Comparison of ENCODE assay signal across 22 cellular contexts in the genomic region with DNA sequence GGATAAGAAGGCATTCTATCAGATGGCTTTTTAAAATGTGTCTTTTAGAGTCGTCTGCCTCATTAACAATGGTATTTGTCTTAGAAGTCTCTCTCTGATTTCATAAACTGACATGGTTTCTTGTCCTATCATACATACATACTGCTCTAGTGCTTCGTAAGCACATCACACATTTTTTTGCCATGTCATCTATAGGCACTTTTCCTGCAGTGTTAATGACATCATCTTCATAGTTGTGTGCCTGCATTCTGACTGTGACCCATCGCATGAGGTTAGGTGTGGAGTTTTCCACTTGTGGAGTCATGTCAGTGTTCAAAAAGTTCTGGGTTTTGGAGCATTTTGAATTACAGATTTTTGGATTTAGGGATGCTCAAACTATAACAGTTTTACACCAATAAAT.
"Had no signal": no experiment of that assay in that cellular context is flagged by ENCODE, and none has a peak within 500 bp of the region (broad histone marks: within the 10 kb centered on the region; RNA-seq: fewer than 3 reads in every experiment).

No MANE protein-coding gene starts in this region.

- H3K27ac ChIP-seq: esophagus squamous epithelium, gastroesophageal sphincter, hepatocyte, neutrophil, psoas muscle, spleen, tibial artery, upper lobe of left lung, vagina had no signal

- H3K27me3 ChIP-seq: esophagus squamous epithelium, gastroesophageal sphincter, hepatocyte, neutrophil, spleen, tibial artery, upper lobe of left lung, vagina had no signal

- H3K4me3 ChIP-seq: esophagus squamous epithelium, gastroesophageal sphincter, hepatocyte, lung, mucosa of descending colon, psoas muscle, spleen, tibial artery, upper lobe of left lung, vagina had no signal

- H3K9me3 ChIP-seq: esophagus squamous epithelium, gastroesophageal sphincter, mucosa of descending colon, neutrophil, psoas muscle, tibial artery, upper lobe of left lung, vagina had no signal

- H3K4me1 ChIP-seq: esophagus squamous epithelium, gastroesophageal sphincter, psoas muscle, spleen, tibial artery, upper lobe of left lung, vagina had no signal

- DNase-seq: effector memory CD8-positive, alpha-beta T cell; esophagus squamous epithelium; foreskin fibroblast; left colon; left ventricle myocardium superior; mucosa of descending colon; naive thymus-derived CD8-positive, alpha-beta T cell; psoas muscle; retina; spleen; stimulated activated CD4-positive, alpha-beta T cell treated with anti-CD3 and anti-CD28 coated beads, Interleukin-15, amount 100 ng/mL, for 24 hours; stimulated activated CD4-positive, alpha-beta T cell treated with anti-CD3 and anti-CD28 coated beads, Interleukin-1b, Interleukin-23, amount 100 ng/mL, for 48 hours; stimulated activated CD4-positive, alpha-beta T cell treated with anti-CD3 and anti-CD28 coated beads, Interleukin-4, amount 100 ng/mL, for 24 hours; tibial artery; upper lobe of left lung had no signal

- H3K36me3 ChIP-seq: esophagus squamous epithelium, gastroesophageal sphincter, neutrophil, spleen, tibial artery, upper lobe of left lung, vagina had no signal

- ATAC-seq: effector memory CD8-positive, alpha-beta T cell; gastroesophageal sphincter; left colon; left ventricle myocardium superior; mucosa of descending colon; naive thymus-derived CD8-positive, alpha-beta T cell; psoas muscle; sciatic nerve; stimulated activated memory B cell treated with anti-CD40 and anti-IgM and Interleukin-4, amounts not matched to agents 10 μg/mL and 1 μg/mL and 100 μg/mL, for 72 hours had no signal
